Comparison of ENCODE assay signal across 16 cellular contexts in genomic region chr20:57180954-57181353, GRCh38.
"Had no signal": no experiment of that assay in that cellular context is flagged by ENCODE, and none has a peak within 500 bp of the region (broad histone marks: within the 10 kb centered on the region; RNA-seq: fewer than 3 reads in every experiment).

No MANE protein-coding gene starts in this region.

- H3K27me3 Mint-ChIP-seq: type B pancreatic cell had no signal

- H3K4me3 ChIP-seq: ascending aorta, gastroesophageal sphincter, heart right ventricle, left lung had no signal

- H3K9me3 ChIP-seq: ascending aorta, heart right ventricle, left lung had no signal

- H3K9me3 Mint-ChIP-seq: activated naive CD4-positive, alpha-beta T cell treated with anti-CD3 and anti-CD28 coated beads, Interleukin-2, amount 10 ng/mL, durations not matched to agents 7 days and 5 days; activated T-helper 2 cell treated with anti-CD3 and anti-CD28 coated beads, Interferon-gamma antibody, Interleukin-2, Interleukin-4, amounts not matched to agents 10 μg/mL and 5 μg/mL and 100 μg/mL, durations not matched to agents 14 hours and 24 hours and 36 hours had no signal

- H3K27ac Mint-ChIP-seq: activated naive CD4-positive, alpha-beta T cell treated with anti-CD3 and anti-CD28 coated beads, Interleukin-2, amount 10 ng/mL, durations not matched to agents 7 days and 5 days; activated T-helper 2 cell treated with anti-CD3 and anti-CD28 coated beads, Interferon-gamma antibody, Interleukin-2, Interleukin-4, amounts not matched to agents 10 μg/mL and 5 μg/mL and 100 μg/mL, durations not matched to agents 14 hours and 24 hours and 36 hours; naive B cell had no signal

- H3K4me3 Mint-ChIP-seq: activated naive CD4-positive, alpha-beta T cell treated with anti-CD3 and anti-CD28 coated beads, Interleukin-2, amount 10 ng/mL, durations not matched to agents 7 days and 5 days; naive B cell; type B pancreatic cell had no signal

- H3K4me1 ChIP-seq: ascending aorta, gastroesophageal sphincter, heart right ventricle, left lung had no signal

- H3K36me3 Mint-ChIP-seq: activated naive CD4-positive, alpha-beta T cell treated with anti-CD3 and anti-CD28 coated beads, Interleukin-2, amount 10 ng/mL, durations not matched to agents 7 days and 5 days had no signal

- H3K36me3 ChIP-seq: ascending aorta, gastroesophageal sphincter, heart right ventricle, left lung had no signal

- H3K27ac ChIP-seq: ascending aorta, gastroesophageal sphincter, heart right ventricle, left lung had no signal

- H3K27me3 ChIP-seq: ascending aorta had no signal

- DNase-seq: activated CD4-positive, alpha-beta T cell treated with anti-CD3 and anti-CD28 coated beads for 1 hour; activated CD4-positive, alpha-beta T cell treated with anti-CD3 and anti-CD28 coated beads, Interleukin-2, amount 50 U/mL, for 4 hours; activated naive CD4-positive, alpha-beta T cell treated with anti-CD3 and anti-CD28 coated beads, Interleukin-2, amount 10 ng/mL, durations not matched to agents 7 days and 5 days; heart right ventricle; left lung; mammary epithelial cell; naive B cell; retina; stimulated activated CD4-positive, alpha-beta T cell treated with anti-CD3 and anti-CD28 coated beads, Interleukin-4, amount 100 ng/mL, for 4 hours; stimulated activated CD8-positive, alpha-beta memory T cell treated with anti-CD3 and anti-CD28 coated beads, Interleukin-4, amount 100 ng/mL, for 48 hours; stimulated activated naive CD8-positive, alpha-beta T cell treated with anti-CD3 and anti-CD28 coated beads, Interleukin-15, Interleukin-2, amounts not matched to agents 100 U/mL and 50 U/mL, for 24 hours; T-helper 9 cell had no signal

- H3K4me1 Mint-ChIP-seq: activated naive CD4-positive, alpha-beta T cell treated with anti-CD3 and anti-CD28 coated beads, Interleukin-2, amount 10 ng/mL, durations not matched to agents 7 days and 5 days; naive B cell had no signal
